11 cellular contexts compared by ENCODE assay signal in the genomic region with DNA sequence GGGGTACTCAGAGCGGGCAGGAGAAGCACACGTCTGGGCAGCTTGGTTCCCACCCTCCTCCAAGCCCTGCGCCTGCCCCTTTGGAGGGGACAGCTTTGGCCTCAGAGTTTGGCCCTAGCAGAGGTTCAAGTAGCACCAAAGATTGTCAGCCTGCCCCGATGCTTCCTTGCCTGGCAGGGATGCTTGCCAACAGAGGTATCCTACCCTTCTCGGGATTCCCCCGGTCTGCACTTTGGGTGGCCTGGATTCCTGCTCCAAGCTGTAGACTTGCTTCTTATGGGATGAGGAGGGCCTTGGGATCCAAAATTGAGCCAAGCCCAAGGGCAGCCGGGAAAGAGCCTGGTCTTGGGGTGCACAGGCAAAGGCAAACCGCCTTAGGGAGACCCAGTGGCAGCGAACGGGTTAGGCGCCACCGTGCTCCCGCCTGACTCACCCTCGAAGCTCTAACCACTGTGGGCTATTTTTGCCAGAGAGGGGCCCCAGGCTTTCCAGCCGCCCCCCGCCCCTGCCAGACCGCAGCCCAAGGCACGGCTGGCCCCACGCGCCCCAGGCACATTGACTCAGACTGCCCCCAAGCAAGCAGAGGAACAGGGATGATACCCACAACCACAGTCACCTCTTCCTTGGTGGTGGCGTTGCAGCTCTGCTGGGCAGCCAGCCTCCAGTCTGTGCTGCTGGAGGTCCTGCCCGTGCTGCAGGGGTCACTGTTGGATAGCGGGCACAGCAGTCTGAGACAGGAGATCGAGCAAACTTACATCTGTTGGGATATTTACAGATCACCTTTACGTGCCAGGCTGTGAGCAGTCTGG. TPM values are rescaled to one million over a fixed set of nuclear protein-coding genes. Genes with fewer than 3 reads are reported as not detected.
DNase-seq lines count a peak whose midpoint lies in the region; ATAC-seq, FAIRE-seq and TF ChIP-seq lines count a peak whose summit lies in the region.
"Had no signal": no experiment of that assay in that cellular context is flagged by ENCODE, and none has a peak within 500 bp of the region (broad histone marks: within the 10 kb centered on the region; RNA-seq: fewer than 3 reads in every experiment).

No MANE protein-coding gene starts in this region.

- peaks cover 17% of the 10 kb centered on the region for H3K4me1 Mint-ChIP-seq in T-helper 2 cell treated with Interferon-gamma antibody and Interleukin-4, amounts not matched to agents 5 μg/mL and 100 μg/mL, for 36 hours (ENCODE audit: low read depth)

- WGBS in K562 (ENCODE audit: insufficient coverage, low coverage, missing lambda C conversion rate) = 49% methylated on average over 24 of the region's 25 CpGs

- H3K79me2 ChIP-seq in OCI-LY3 (ENCODE audit: low read length) (peaks cover 3% of the 10 kb centered on the region; the same call in 1 of the 2 replicates), K562 (ENCODE audit: control insufficient read depth, insufficient read depth, low read length) (no peaks in the 10 kb centered on the region)

- H3K9me3 Mint-ChIP-seq in T-helper 2 cell treated with Interferon-gamma antibody and Interleukin-4, amounts not matched to agents 5 μg/mL and 100 μg/mL, for 36 hours = no peaks in the 10 kb centered on the region
- H3K9me3 Mint-ChIP-seq: neural crest cell, type B pancreatic cell had no signal

- TF ChIP-seq RAD21 in K562 (CRISPR knock-in tag; conservative IDR thresholded peaks at IDR 0.05 in 1 of 2, IDR thresholded peaks at IDR 0.05 in 1 of 2) = no peak

- peak overlapping the region; percentile 78 for H3K4me3 Mint-ChIP-seq in T-helper 2 cell treated with Interferon-gamma antibody and Interleukin-4, amounts not matched to agents 5 μg/mL and 100 μg/mL, for 36 hours

- H3K36me3 ChIP-seq in OCI-LY3 (replicated peaks; ENCODE audit: low read depth, low read length) (no peaks in the 10 kb centered on the region), K562 (ENCODE audit: control insufficient read depth, insufficient read depth, low read length) (no peaks in the 10 kb centered on the region)

- BruUV-seq in K562 (replicated peaks; lab: Mats Ljungman, UMichigan) = no TSS peak

- no peak for FAIRE-seq in K562 (lab: Jason Lieb, UNC)

- H3K4me2 ChIP-seq in OCI-LY3 (ENCODE audit: low read length) = peak overlapping the region; percentile 98
- 0 out of 2 replicates have a peak overlapping the region, but pooled peaks have one; percentile 83 for H3K4me2 ChIP-seq in K562 (ENCODE audit: insufficient read depth, low read length)

- H3K9me3 ChIP-seq in OCI-LY3 (ENCODE audit: insufficient read depth, low read length) (no peaks in the 10 kb centered on the region), K562 (replicated peaks; ENCODE audit: control insufficient read depth, insufficient read depth, low read depth, low read length) (no peaks in the 10 kb centered on the region)

- H3K27me3 Mint-ChIP-seq in T-helper 2 cell treated with Interferon-gamma antibody and Interleukin-4, amounts not matched to agents 5 μg/mL and 100 μg/mL, for 36 hours (ENCODE audit: low read depth) = peaks cover 85% of the 10 kb centered on the region

- intact Hi-C loops in K562 (cut with micrococcal nuclease) = loop anchor here (10.0 kb wide), 1 partner anchor 372 kb away; the partner anchor contains the start of gene DNAJC22

- TF ChIP-seq CTCF in OCI-LY3 (IDR thresholded peaks at IDR 0.05; ENCODE audit: low read depth, low read length) = no peak
- TF ChIP-seq CTCF in K562 (IDR thresholded peaks at IDR 0.05 in 2 of 3, conservative IDR thresholded peaks at IDR 0.05 in 1 of 3; ENCODE audit: insufficient read depth in 2 of 3, low read depth in 1 of 3, low read length in 3 of 3) = peak; percentile 6 to 29 (median 24); a peak in 2 of 6 replicates

- no peak overlapping the region for H3K27ac Mint-ChIP-seq in T-helper 2 cell treated with Interferon-gamma antibody and Interleukin-4, amounts not matched to agents 5 μg/mL and 100 μg/mL, for 36 hours

- no peak for ATAC-seq in K562

- H3K27me3 ChIP-seq in OCI-LY3 (ENCODE audit: low read depth, low read length) (no peaks in the 10 kb centered on the region), K562 (ENCODE audit: control insufficient read depth in 2 of 2, insufficient read depth in 2 of 2, low read length in 2 of 2) (peaks cover 0 to 5% of the 10 kb centered on the region in 2 experiments; a peak in 1 of 5 replicates)

- H3K36me3 Mint-ChIP-seq in T-helper 2 cell treated with Interferon-gamma antibody and Interleukin-4, amounts not matched to agents 5 μg/mL and 100 μg/mL, for 36 hours (ENCODE audit: low read depth) = no peaks in the 10 kb centered on the region
- H3K36me3 Mint-ChIP-seq: type B pancreatic cell had no signal

- in situ Hi-C loops in K562 (cut with MboI) = no loop called here

- H2AFZ ChIP-seq in OCI-LY3 (ENCODE audit: low read depth, low read length) (no peak overlapping the region), K562 (ENCODE audit: low read depth, low read length) (peak overlapping the region; percentile 93; the same call in 1 of the 2 replicates)

- CTCF ChIA-PET in K562 (lab: Yijun Ruan, JAX; ENCODE audit: low intra/inter-chr PET ratio) = interaction anchor here (0.5 kb wide), 1 partner anchor 39 kb away, joined by 4 read pairs; no protein-coding TSS in a partner anchor

- H4K20me1 ChIP-seq in OCI-LY3 (ENCODE audit: insufficient read depth, low read length) (no peaks in the 10 kb centered on the region), K562 (replicated peaks; ENCODE audit: control insufficient read depth, insufficient read depth, low read length) (no peaks in the 10 kb centered on the region; the same call in 1 of the 2 replicates)

- H3K27ac ChIP-seq in OCI-LY3 (ENCODE audit: low read length) (no peak overlapping the region), K562 (ENCODE audit: extremely low read depth, low read depth, low read length) (no peak overlapping the region; the same call in 2 of the 3 replicates)

- no peak for TF ChIP-seq EP300 in K562 (IDR thresholded peaks at IDR 0.05; ENCODE audit: low read length)

- TF ChIP-seq POLR2A in K562 (conservative IDR thresholded peaks at IDR 0.05) = no peak

- POLR2A ChIA-PET in K562 (lab: Yijun Ruan, JAX) = interaction anchor here (0.6 to 0.7 kb wide), 3 partner anchors 10 to 68 kb away, joined by 3 read pairs; a partner anchor contains a TSS

- no peak overlapping the region for H3K9ac ChIP-seq in OCI-LY3 (ENCODE audit: low read length)
- H3K9ac ChIP-seq in K562 (ENCODE audit: insufficient read depth in 1 of 2, low read depth in 2 of 2, low read length in 2 of 2) = no peak overlapping the region

- H3K4me3 ChIP-seq in OCI-LY3 (ENCODE audit: low read length) (peak overlapping the region; percentile 96; the same call in 1 of the 2 replicates), K562 (no peak overlapping the region)

- H3K4me1 ChIP-seq in OCI-LY3 (ENCODE audit: low read length) (peaks cover 38% of the 10 kb centered on the region), K562 (replicated peaks in 1 of 2; ENCODE audit: control insufficient read depth in 2 of 2, insufficient read depth in 2 of 2, low read length in 2 of 2) (peaks cover 11 to 45% of the 10 kb centered on the region in 2 experiments; a peak in 4 of 5 replicates)

- peak; percentile 70 for DNase-seq in T-helper 2 cell treated with Interferon-gamma antibody and Interleukin-4, amounts not matched to agents 5 μg/mL and 100 μg/mL, for 36 hours (ENCODE audit: low spot score)
- DNase-seq in T-helper 2 cell = no peak
- DNase-seq in K562 (ENCODE audit: extremely low read depth in 1 of 4, low spot score in 3 of 4) = no peak
- DNase-seq in stimulated activated CD4-positive, alpha-beta T cell treated with anti-CD3 and anti-CD28 coated beads, Interleukin-2, amount 100 ng/mL, for 24 hours = peak; percentile 45 to 59
- DNase-seq in SK-N-DZ (ENCODE audit: low spot score) = no peak
- DNase-seq in NCI-H510A treated with DMSO at 0.1 percent for 48 hours (lab: John Stamatoyannopoulos, UW) = no peak
- no peak for DNase-seq in NCI-H1417 treated with DMSO at 0.1 percent for 48 hours (lab: John Stamatoyannopoulos, UW)

- no peaks in the 10 kb centered on the region for H3K9me1 ChIP-seq in K562 (ENCODE audit: control insufficient read depth, insufficient read depth, low read length)

RNA-seq across cellular contexts. Expression of gene WNT10B, which starts 0.9 kb away (rescaled TPM):
- 2.0 and 6.4 TPM in 2 replicates for total RNA-seq in K562 (2011; cell fraction: chromatin; rRNA removed; ENCODE audit: low replicate concordance)
- 4.9 and 7.2 TPM in 2 replicates for total RNA-seq in K562 (2011; cell fraction: nucleolus; rRNA removed)
- 5.2 and 7.3 TPM in 2 replicates for total RNA-seq in K562 (2011; cell fraction: nucleoplasm; rRNA removed)
- total RNA-seq in K562 (2014; rRNA removed) (2.1 and 2.4 TPM in 2 replicates), K562 (2014; rRNA removed; fragmentation: Illumina TruSeq; extraction: Trizol) (1.2 and 1.3 TPM in 2 replicates), K562 (2015; rRNA removed; fragmentation: Illumina TruSeq; extraction: Trizol) (0.53 and 0.69 TPM in 2 replicates), K562 (2021) (2.4 and 2.6 TPM in 2 replicates)
- polyA plus RNA-seq in K562 (2011; rRNA removed) (1.8 and 2.2 TPM in 2 replicates), K562 (2014; fragmentation: Illumina TruSeq; extraction: Trizol) (1.8 and 1.9 TPM in 2 replicates), K562 (2014; fragmentation: Nextera tagmentation; extraction: Ambion mirVana) (under 1 TPM; 0.25 to 0.31 TPM), K562 (2014; rRNA removed) (0.91 and 2.3 TPM in 2 replicates)
- 1.6 and 4.7 TPM in 2 replicates for polyA plus RNA-seq in K562 (2011; cell fraction: cytosol; rRNA removed)
- polyA plus RNA-seq in K562 (2011; cell fraction: nucleus; rRNA removed) = 2.0 and 3.0 TPM in 2 replicates
- polyA plus RNA-seq in K562 (2012) = 0.69 and 1.0 TPM in 2 replicates
- polyA minus RNA-seq in K562 (2011; rRNA and poly(A)+ RNA removed) = 1.0 and 1.4 TPM in 2 replicates
- polyA minus RNA-seq in K562 (2011; cell fraction: cytosol; rRNA and poly(A)+ RNA removed) = 1.2 and 2.3 TPM in 2 replicates
- 2.0 and 2.6 TPM in 2 replicates for polyA minus RNA-seq in K562 (2011; cell fraction: nucleus; rRNA and poly(A)+ RNA removed)
- polyA plus RNA-seq in SK-N-DZ (2014; cell fraction: cytosol; rRNA removed) = 0.07 TPM in 1 of 2 replicates, not detected in the other
- 0.08 TPM in 1 of 2 replicates, not detected in the other for polyA plus RNA-seq in SK-N-DZ (2014; cell fraction: nucleus; rRNA removed)

RNA-seq across cellular contexts. Expression of gene WNT1, which starts 5.7 kb away (rescaled TPM):
- total RNA-seq in K562 (2011; cell fraction: chromatin; rRNA removed; ENCODE audit: low replicate concordance) = not detected in 2 replicates
- total RNA-seq in K562 (2011; cell fraction: nucleolus; rRNA removed) = not detected in 2 replicates
- total RNA-seq in K562 (2011; cell fraction: nucleoplasm; rRNA removed) = not detected in 2 replicates
- total RNA-seq in K562 (2014; rRNA removed) (not detected in 2 replicates), K562 (2014; rRNA removed; fragmentation: Illumina TruSeq; extraction: Trizol) (not detected in 2 replicates), K562 (2015; rRNA removed; fragmentation: Illumina TruSeq; extraction: Trizol) (not detected in 2 replicates), K562 (2021) (not detected in 2 replicates)
- polyA plus RNA-seq in K562 (2011; rRNA removed) (not detected in 2 replicates), K562 (2014; fragmentation: Illumina TruSeq; extraction: Trizol) (not detected in 2 replicates), K562 (2014; fragmentation: Nextera tagmentation; extraction: Ambion mirVana) (not detected), K562 (2014; rRNA removed) (0.38 TPM in 1 of 2 replicates, not detected in the other)
- not detected in 2 replicates for polyA plus RNA-seq in K562 (2011; cell fraction: cytosol; rRNA removed)
- not detected in 2 replicates for polyA plus RNA-seq in K562 (2011; cell fraction: nucleus; rRNA removed)
- not detected in 2 replicates for polyA plus RNA-seq in K562 (2012)
- not detected in 2 replicates for polyA minus RNA-seq in K562 (2011; rRNA and poly(A)+ RNA removed)
- polyA minus RNA-seq in K562 (2011; cell fraction: cytosol; rRNA and poly(A)+ RNA removed) = not detected in 2 replicates
- not detected in 2 replicates for polyA minus RNA-seq in K562 (2011; cell fraction: nucleus; rRNA and poly(A)+ RNA removed)
- not detected in 2 replicates for polyA plus RNA-seq in SK-N-DZ (2014; cell fraction: cytosol; rRNA removed)
- polyA plus RNA-seq in SK-N-DZ (2014; cell fraction: nucleus; rRNA removed) = not detected in 2 replicates
- total RNA-seq: H4 had no signal

RNA-seq across cellular contexts. Expression of gene ARF3, which starts 15.1 kb away (rescaled TPM):
- total RNA-seq in K562 (2011; cell fraction: chromatin; rRNA removed; ENCODE audit: low replicate concordance) = 131 and 142 TPM in 2 replicates
- 50.7 and 57.0 TPM in 2 replicates for total RNA-seq in K562 (2011; cell fraction: nucleolus; rRNA removed)
- total RNA-seq in K562 (2011; cell fraction: nucleoplasm; rRNA removed) = 82.6 and 115 TPM in 2 replicates
- total RNA-seq in K562 (2014; rRNA removed) = 45.8 and 62.4 TPM in 2 replicates
- 53.7 and 56.2 TPM in 2 replicates for total RNA-seq in K562 (2014; rRNA removed; fragmentation: Illumina TruSeq; extraction: Trizol)
- total RNA-seq in K562 (2015; rRNA removed; fragmentation: Illumina TruSeq; extraction: Trizol) = 64.4 and 64.9 TPM in 2 replicates
- total RNA-seq in K562 (2021) = 130 and 132 TPM in 2 replicates
- 126 and 170 TPM in 2 replicates for polyA plus RNA-seq in K562 (2011; rRNA removed)
- polyA plus RNA-seq in K562 (2011; cell fraction: cytosol; rRNA removed) = 111 and 156 TPM in 2 replicates
- 78.0 and 79.8 TPM in 2 replicates for polyA plus RNA-seq in K562 (2011; cell fraction: nucleus; rRNA removed)
- 85.5 and 106 TPM in 2 replicates for polyA plus RNA-seq in K562 (2012)
- 85.5 and 90.9 TPM in 2 replicates for polyA plus RNA-seq in K562 (2014; fragmentation: Illumina TruSeq; extraction: Trizol)
- polyA plus RNA-seq in K562 (2014; fragmentation: Nextera tagmentation; extraction: Ambion mirVana) = 1 to 10 TPM; 5.9 to 7.4 TPM
- 68.6 and 76.7 TPM in 2 replicates for polyA plus RNA-seq in K562 (2014; rRNA removed)
- 136 and 155 TPM in 2 replicates for polyA minus RNA-seq in K562 (2011; rRNA and poly(A)+ RNA removed)
- polyA minus RNA-seq in K562 (2011; cell fraction: cytosol; rRNA and poly(A)+ RNA removed) = 46.3 and 59.6 TPM in 2 replicates
- 21.4 and 33.9 TPM in 2 replicates for polyA minus RNA-seq in K562 (2011; cell fraction: nucleus; rRNA and poly(A)+ RNA removed)
- polyA plus RNA-seq in SK-N-DZ (2014; cell fraction: cytosol; rRNA removed) = 50.5 and 67.3 TPM in 2 replicates
- 28.8 and 38.4 TPM in 2 replicates for polyA plus RNA-seq in SK-N-DZ (2014; cell fraction: nucleus; rRNA removed)

RNA-seq across cellular contexts. Expression of gene DDN, which starts 26.8 kb away (rescaled TPM):
- 1.2 and 2.3 TPM in 2 replicates for total RNA-seq in K562 (2011; cell fraction: chromatin; rRNA removed; ENCODE audit: low replicate concordance)
- 1.7 TPM in 2 replicates for total RNA-seq in K562 (2011; cell fraction: nucleolus; rRNA removed)
- total RNA-seq in K562 (2011; cell fraction: nucleoplasm; rRNA removed) = 0.92 and 1.0 TPM in 2 replicates
- total RNA-seq in K562 (2014; rRNA removed) = 2.5 and 3.6 TPM in 2 replicates
- 0.99 and 1.4 TPM in 2 replicates for total RNA-seq in K562 (2014; rRNA removed; fragmentation: Illumina TruSeq; extraction: Trizol)
- 2.3 and 2.5 TPM in 2 replicates for total RNA-seq in K562 (2015; rRNA removed; fragmentation: Illumina TruSeq; extraction: Trizol)
- total RNA-seq in K562 (2021) = 3.4 and 3.6 TPM in 2 replicates
- 0.31 and 0.42 TPM in 2 replicates for polyA plus RNA-seq in K562 (2011; rRNA removed)
- polyA plus RNA-seq in K562 (2011; cell fraction: cytosol; rRNA removed) = 0.31 and 0.69 TPM in 2 replicates
- 0.53 and 1.2 TPM in 2 replicates for polyA plus RNA-seq in K562 (2011; cell fraction: nucleus; rRNA removed)
- 0.55 and 1.8 TPM in 2 replicates for polyA plus RNA-seq in K562 (2012)
- 1.6 and 1.9 TPM in 2 replicates for polyA plus RNA-seq in K562 (2014; fragmentation: Illumina TruSeq; extraction: Trizol)
- under 1 TPM; 0.03 to 0.13 TPM for polyA plus RNA-seq in K562 (2014; fragmentation: Nextera tagmentation; extraction: Ambion mirVana)
- 2.2 and 2.4 TPM in 2 replicates for polyA plus RNA-seq in K562 (2014; rRNA removed)
- polyA minus RNA-seq in K562 (2011; rRNA and poly(A)+ RNA removed) = 0.24 and 0.70 TPM in 2 replicates
- polyA minus RNA-seq in K562 (2011; cell fraction: cytosol; rRNA and poly(A)+ RNA removed) = 0.64 and 0.76 TPM in 2 replicates
- polyA minus RNA-seq in K562 (2011; cell fraction: nucleus; rRNA and poly(A)+ RNA removed) = 0.56 and 0.81 TPM in 2 replicates
- polyA plus RNA-seq in SK-N-DZ (2014; cell fraction: cytosol; rRNA removed) = 3.6 and 4.4 TPM in 2 replicates
- polyA plus RNA-seq in SK-N-DZ (2014; cell fraction: nucleus; rRNA removed) = 6.4 and 11.4 TPM in 2 replicates

RNA-seq across cellular contexts. Expression of gene PRKAG1, which starts 46.2 kb away (rescaled TPM):
- total RNA-seq in K562 (2011; cell fraction: chromatin; rRNA removed; ENCODE audit: low replicate concordance) = 48.6 and 71.2 TPM in 2 replicates
- total RNA-seq in K562 (2011; cell fraction: nucleolus; rRNA removed) = 26.7 and 27.0 TPM in 2 replicates
- 42.8 and 56.8 TPM in 2 replicates for total RNA-seq in K562 (2011; cell fraction: nucleoplasm; rRNA removed)
- total RNA-seq in K562 (2014; rRNA removed) (51.1 and 51.6 TPM in 2 replicates), K562 (2014; rRNA removed; fragmentation: Illumina TruSeq; extraction: Trizol) (79.1 and 86.8 TPM in 2 replicates), K562 (2015; rRNA removed; fragmentation: Illumina TruSeq; extraction: Trizol) (74.0 and 75.0 TPM in 2 replicates), K562 (2021) (49.3 and 51.9 TPM in 2 replicates)
- polyA plus RNA-seq in K562 (2011; rRNA removed) (109 TPM in 2 replicates), K562 (2014; fragmentation: Illumina TruSeq; extraction: Trizol) (95.8 and 108 TPM in 2 replicates), K562 (2014; fragmentation: Nextera tagmentation; extraction: Ambion mirVana) (100 to 1,000 TPM in 1 of 2 experiments, 10 to 100 TPM in 1; 82.7 to 126 TPM), K562 (2014; rRNA removed) (59.7 and 64.5 TPM in 2 replicates)
- polyA plus RNA-seq in K562 (2011; cell fraction: cytosol; rRNA removed) = 85.7 and 115 TPM in 2 replicates
- polyA plus RNA-seq in K562 (2011; cell fraction: nucleus; rRNA removed) = 31.1 and 53.9 TPM in 2 replicates
- 53.3 and 68.9 TPM in 2 replicates for polyA plus RNA-seq in K562 (2012)
- polyA minus RNA-seq in K562 (2011; rRNA and poly(A)+ RNA removed) = 57.9 and 64.9 TPM in 2 replicates
- 22.4 and 27.7 TPM in 2 replicates for polyA minus RNA-seq in K562 (2011; cell fraction: cytosol; rRNA and poly(A)+ RNA removed)
- polyA minus RNA-seq in K562 (2011; cell fraction: nucleus; rRNA and poly(A)+ RNA removed) = 9.0 and 14.2 TPM in 2 replicates
- 56.8 and 62.7 TPM in 2 replicates for polyA plus RNA-seq in SK-N-DZ (2014; cell fraction: cytosol; rRNA removed)
- polyA plus RNA-seq in SK-N-DZ (2014; cell fraction: nucleus; rRNA removed) = 37.3 and 42.8 TPM in 2 replicates

Comparison
In these comparisons a context has a peak if more than half of its experiments do, and no peak if none do; other contexts are left out.
1. DNase-seq: peak in T-helper 2 cell treated with Interferon-gamma antibody and Interleukin-4, amounts not matched to agents 5 μg/mL and 100 μg/mL, for 36 hours (single experiment) and stimulated activated CD4-positive, alpha-beta T cell treated with anti-CD3 and anti-CD28 coated beads, Interleukin-2, amount 100 ng/mL, for 24 hours (2 of 2); none in T-helper 2 cell (0 of 5), K562 (0 of 4), SK-N-DZ (single experiment), NCI-H510A treated with DMSO at 0.1 percent for 48 hours (single experiment) and NCI-H1417 treated with DMSO at 0.1 percent for 48 hours (single experiment).